25 cellular contexts compared by ENCODE assay signal in the genomic region with DNA sequence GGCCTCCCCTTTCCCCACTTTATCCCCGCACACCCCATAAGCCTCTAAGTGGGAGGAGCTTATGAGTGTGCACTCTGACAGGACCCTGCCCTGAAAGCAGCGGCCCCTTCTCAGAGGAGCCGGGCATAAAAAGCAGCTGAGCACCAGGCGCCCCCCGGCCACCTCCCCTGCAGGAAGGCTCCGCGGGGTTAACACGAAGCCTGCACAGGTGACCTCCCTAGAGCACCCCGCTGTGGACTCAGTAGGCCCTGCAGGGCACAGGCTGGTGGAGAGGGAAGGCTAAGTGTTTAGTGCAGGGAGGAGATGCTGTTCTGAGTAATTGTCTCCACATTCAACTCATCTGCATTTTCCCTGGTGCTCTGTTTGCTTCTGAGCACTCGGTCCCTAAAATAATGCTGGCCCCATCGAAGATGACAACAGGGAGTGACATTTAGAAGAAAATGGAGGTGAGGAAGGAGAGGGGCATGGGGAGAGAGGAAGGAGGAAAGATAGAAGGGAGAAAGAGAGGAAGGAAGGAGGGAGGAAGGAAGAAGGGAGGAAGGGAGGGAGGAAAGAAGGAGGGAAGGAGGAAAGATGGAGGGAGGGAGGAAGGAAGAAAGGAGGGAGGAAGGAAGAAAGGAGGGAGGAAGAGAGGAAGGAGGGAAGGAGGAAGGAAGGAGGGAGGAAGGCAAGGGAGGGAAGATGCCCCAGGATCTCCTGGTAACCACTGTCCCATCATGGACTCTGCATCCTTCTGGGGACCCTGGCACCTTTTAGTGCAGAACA. TPM values are rescaled to one million over a fixed set of nuclear protein-coding genes. Genes with fewer than 3 reads are reported as not detected.
DNase-seq lines count a peak whose midpoint lies in the region; ATAC-seq, FAIRE-seq and TF ChIP-seq lines count a peak whose summit lies in the region.
"Had no signal": no experiment of that assay in that cellular context is flagged by ENCODE, and none has a peak within 500 bp of the region (broad histone marks: within the 10 kb centered on the region; RNA-seq: fewer than 3 reads in every experiment).

No MANE protein-coding gene starts in this region.

- H2AFZ ChIP-seq in HepG2 (ENCODE audit: low read length) (no peak overlapping the region), neural progenitor cell (replicated peaks) (no peak overlapping the region)

- H3K4me2 ChIP-seq in HepG2 (ENCODE audit: low read depth, low read length), result no peak overlapping the region
- no peak overlapping the region for H3K4me2 ChIP-seq in neural progenitor cell

- FAIRE-seq in HepG2 (lab: Jason Lieb, UNC), result no peak
- FAIRE-seq: A204.1, GM12892, GM18507 had no signal

- peaks cover 15% of the 10 kb centered on the region for H3K4me1 Mint-ChIP-seq in WTC11
- peaks cover 13% of the 10 kb centered on the region for H3K4me1 Mint-ChIP-seq in neural progenitor cell
- H3K4me1 Mint-ChIP-seq: CD4-positive, alpha-beta memory T cell had no signal

- TF ChIP-seq EP300 in HepG2 (IDR thresholded peaks at IDR 0.05; ENCODE audit: low read depth in 2 of 2, low read length in 2 of 2) (no peak), HepG2 (CRISPR knock-in tag; IDR thresholded peaks at IDR 0.05; ENCODE audit: borderline replicate concordance) (no peak)

- H3K27me3 ChIP-seq in HepG2 (ENCODE audit: control insufficient read depth in 1 of 2, insufficient read depth in 2 of 2, low read length in 2 of 2) (peaks cover 2 to 74% of the 10 kb centered on the region in 2 experiments; a peak in 4 of 5 replicates), neural progenitor cell (no peaks in the 10 kb centered on the region)
- H3K27me3 ChIP-seq: MG63 had no signal

- no peak overlapping the region for H3K9ac ChIP-seq in HepG2 (ENCODE audit: insufficient read depth, low read depth, low read length)
- H3K9ac ChIP-seq in neural progenitor cell, result no peak overlapping the region

- no peak for TF ChIP-seq POLR2A in HepG2 (IDR thresholded peaks at IDR 0.05; ENCODE audit: insufficient read depth in 1 of 2, low read depth in 2 of 2, low read length in 2 of 2)

- ATAC-seq in Right ventricle myocardium superior (ENCODE audit: poor library complexity) (no peak), left cardiac atrium (no peak), WTC11 (peak; percentile 75), HepG2 (peak; percentile 48)

- H3K4me1 ChIP-seq in HepG2 (ENCODE audit: insufficient read depth, low read length) (peaks cover 22% of the 10 kb centered on the region), neural progenitor cell (no peaks in the 10 kb centered on the region)

- no peak for TF ChIP-seq RAD21 in HepG2 (CRISPR knock-in tag; IDR thresholded peaks at IDR 0.05)

- no peaks in the 10 kb centered on the region for H3F3A ChIP-seq in neural progenitor cell (ENCODE audit: low read depth)

- intact Hi-C loops in Right ventricle myocardium superior (cut with DNase I) (no loop called here), left cardiac atrium (cut with DNase I) (no loop called here), HepG2 (cut with micrococcal nuclease; ENCODE audit: unreplicated experiment) (no loop called here)

- no peaks in the 10 kb centered on the region for H3K36me3 ChIP-seq in HepG2 (replicated peaks in 1 of 2; ENCODE audit: control insufficient read depth in 1 of 2, insufficient read depth in 2 of 2, low read length in 2 of 2)
- H3K36me3 ChIP-seq in neural progenitor cell, result no peaks in the 10 kb centered on the region
- H3K36me3 ChIP-seq: MG63 had no signal

- CTCF ChIA-PET in WTC11 (lab: Charles Lee) (interaction anchor here (1.1 kb wide), 1 partner anchor 27 kb away, joined by 3 read pairs; no protein-coding TSS in a partner anchor), HepG2 (lab: Yijun Ruan, JAX; ENCODE audit: low intra/inter-chr PET ratio, low total read pairs) (no interaction called here)

- H3K4me3 ChIP-seq in HepG2 (replicated peaks in 1 of 3; ENCODE audit: insufficient read depth in 1 of 3, low read depth in 2 of 3, low read length in 3 of 3) (no peak overlapping the region), neural progenitor cell (no peak overlapping the region)
- H3K4me3 ChIP-seq: MG63 had no signal

- H4K20me1 ChIP-seq in HepG2 (ENCODE audit: insufficient read depth, low read length) (no peaks in the 10 kb centered on the region), neural progenitor cell (ENCODE audit: low read depth) (no peaks in the 10 kb centered on the region)

- H3K79me2 ChIP-seq in HepG2 (ENCODE audit: insufficient read depth, low read length) (no peaks in the 10 kb centered on the region), neural progenitor cell (ENCODE audit: low read depth) (no peaks in the 10 kb centered on the region)

- in situ Hi-C loops in HepG2 (cut with HindIII; ENCODE audit: extremely low pct_ligation_motif_present, low pct_unique_long_range_greater_than_20kb), result no loop called here

- no peak overlapping the region for H3K4me3 Mint-ChIP-seq in WTC11
- H3K4me3 Mint-ChIP-seq in neural progenitor cell, result no peak overlapping the region
- H3K4me3 Mint-ChIP-seq: CD4-positive, alpha-beta memory T cell; HFFc6 had no signal

- H3K27me3 Mint-ChIP-seq in WTC11 (ENCODE audit: low read depth), result no peaks in the 10 kb centered on the region; the same call in 1 of the 2 replicates
- peaks cover 4% of the 10 kb centered on the region for H3K27me3 Mint-ChIP-seq in neural progenitor cell (ENCODE audit: insufficient read depth, low read depth)

- H3K9me3 Mint-ChIP-seq in WTC11 (no peaks in the 10 kb centered on the region), neural progenitor cell (no peaks in the 10 kb centered on the region)
- H3K9me3 Mint-ChIP-seq: HFFc6 had no signal

- no peak overlapping the region for H3K27ac Mint-ChIP-seq in WTC11
- H3K27ac Mint-ChIP-seq in neural progenitor cell, result no peak overlapping the region
- H3K27ac Mint-ChIP-seq: HFFc6 had no signal

- H3K27ac ChIP-seq in HepG2 (ENCODE audit: extremely low read length, insufficient read depth, low read length) (no peak overlapping the region), neural progenitor cell (no peak overlapping the region)

- POLR2A ChIA-PET in WTC11 (lab: Charles Lee) (no interaction called here), HepG2 (lab: Yijun Ruan, JAX) (interaction anchor here (0.6 kb wide), 1 partner anchor 71 kb away, joined by 3 read pairs; no protein-coding TSS in a partner anchor)

- no TSS peak for BruUV-seq in HepG2 (replicated peaks; lab: Mats Ljungman, UMichigan)

- H3K9me3 ChIP-seq in HepG2 (ENCODE audit: low read length) (no peaks in the 10 kb centered on the region), neural progenitor cell (ENCODE audit: low read depth) (no peaks in the 10 kb centered on the region)
- H3K9me3 ChIP-seq: MG63 had no signal

- DNase-seq in Right ventricle myocardium superior (peak; percentile 34), left cardiac atrium (no peak), WTC11 (ENCODE audit: low spot score) (no peak), HepG2 (ENCODE audit: low spot score) (no peak), neural progenitor cell (ENCODE audit: low spot score) (no peak), SK-N-DZ (ENCODE audit: low spot score) (no peak)
- no peak for DNase-seq in activated CD4-positive, alpha-beta T cell treated with anti-CD3 and anti-CD28 coated beads for 48 hours
- no peak for DNase-seq in activated naive CD4-positive, alpha-beta T cell treated with anti-CD3 and anti-CD28 coated beads, Interleukin-2, amount 50 U/mL, for 16 hours
- DNase-seq: CD4-positive, alpha-beta memory T cell; DMS53; EL; HFFc6; MG63; NCI-H1092 treated with DMSO at 0.1 percent for 48 hours; NCI-H146; NCI-H2029 treated with DMSO at 0.1 percent for 48 hours; NCI-H510A; NCI-H748 treated with DMSO at 0.1 percent for 48 hours; SIG-M5 had no signal

- WGBS in HepG2 (ENCODE audit: low lambda C conversion rate), result 21% methylated on average over 11 of the region's 11 CpGs

- H3K36me3 Mint-ChIP-seq in WTC11, result no peaks in the 10 kb centered on the region
- H3K36me3 Mint-ChIP-seq in neural progenitor cell, result no peaks in the 10 kb centered on the region
- H3K36me3 Mint-ChIP-seq: CD4-positive, alpha-beta memory T cell had no signal

- no peak for TF ChIP-seq CTCF in WTC11 (IDR thresholded peaks at IDR 0.05)
- TF ChIP-seq CTCF in HepG2 (CRISPR knock-in tag; IDR thresholded peaks at IDR 0.05), result no peak
- no peak for TF ChIP-seq CTCF in neural progenitor cell (IDR thresholded peaks at IDR 0.05)

TF ChIP-seq in WTC11, 78 proteins besides CTCF, POLR2A, EP300 and RAD21:
- TF ChIP-seq IRF2 (CRISPR knock-in tag; IDR thresholded peaks at IDR 0.05; ENCODE audit: borderline replicate concordance, low read depth), result no peak
- TF ChIP-seq ZNF423 (CRISPR knock-in tag; IDR thresholded peaks at IDR 0.05), result 0 out of 2 replicates have a peak, but pooled peaks have one; percentile 33

TF ChIP-seq in HepG2, 621 proteins besides CTCF, POLR2A, EP300 and RAD21:
- TF ChIP-seq HNRNPK (IDR thresholded peaks at IDR 0.05; ENCODE audit: low read depth, low read length, poor library complexity, severe bottlenecking), result peak; percentile 20
- no peak for TF ChIP-seq ZC3H13 (CRISPR knock-in tag; IDR thresholded peaks at IDR 0.05)

RNA-seq across cellular contexts. Expression of a gene that starts 25.4 kb away (rescaled TPM):
- total RNA-seq in Right ventricle myocardium superior, result not detected
- total RNA-seq in left cardiac atrium, result not detected
- total RNA-seq in WTC11 (2021), result 0.09 TPM in 2 of 3 replicates, not detected in the other
- total RNA-seq in HepG2 (2016; rRNA removed; fragmentation: Illumina TruSeq; extraction: Trizol), result not detected in 2 replicates
- total RNA-seq in HepG2 (2016; cell fraction: cytosol; rRNA removed; fragmentation: Illumina TruSeq; extraction: Trizol; ENCODE audit: low read depth), result not detected in 2 replicates
- total RNA-seq in HepG2 (2016; cell fraction: insoluble cytoplasmic fraction; rRNA removed; fragmentation: Illumina TruSeq; extraction: Trizol), result not detected in 2 replicates
- not detected in 2 replicates for total RNA-seq in HepG2 (2016; cell fraction: membrane; rRNA removed; fragmentation: Illumina TruSeq; extraction: Trizol)
- total RNA-seq in HepG2 (2016; cell fraction: nucleus; rRNA removed; fragmentation: Illumina TruSeq; extraction: Trizol), result not detected in 2 replicates
- polyA plus RNA-seq in HepG2 (2011; rRNA removed), result not detected in 2 replicates
- not detected in 2 replicates for polyA plus RNA-seq in HepG2 (2011; cell fraction: cytosol; rRNA removed)
- polyA plus RNA-seq in HepG2 (2011; cell fraction: nucleus; rRNA removed), result not detected in 2 replicates
- polyA plus RNA-seq in HepG2 (2012), result not detected in 2 replicates
- not detected in 2 replicates for polyA plus RNA-seq in HepG2 (2016; cell fraction: cytosol; fragmentation: Illumina TruSeq; extraction: Trizol; ENCODE audit: low read depth)
- polyA plus RNA-seq in HepG2 (2016; cell fraction: insoluble cytoplasmic fraction; fragmentation: Illumina TruSeq; extraction: Trizol; ENCODE audit: low read depth), result not detected in 2 replicates
- polyA plus RNA-seq in HepG2 (2016; cell fraction: membrane; fragmentation: Illumina TruSeq; extraction: Trizol; ENCODE audit: low read depth), result not detected in 2 replicates
- not detected in 2 replicates for polyA plus RNA-seq in HepG2 (2016; cell fraction: nucleus; fragmentation: Illumina TruSeq; extraction: Trizol; ENCODE audit: insufficient read depth, low read depth)
- not detected in 2 replicates for polyA minus RNA-seq in HepG2 (2011; rRNA and poly(A)+ RNA removed; ENCODE audit: low replicate concordance)
- not detected in 2 replicates for polyA minus RNA-seq in HepG2 (2011; cell fraction: cytosol; rRNA and poly(A)+ RNA removed)
- not detected in 2 replicates for polyA minus RNA-seq in HepG2 (2011; cell fraction: nucleus; rRNA and poly(A)+ RNA removed)
- not detected in 2 replicates for total RNA-seq in neural progenitor cell (ENCODE audit: low replicate concordance)
- not detected in 2 replicates for polyA plus RNA-seq in SK-N-DZ (2014; cell fraction: cytosol; rRNA removed)
- not detected in 2 replicates for polyA plus RNA-seq in SK-N-DZ (2014; cell fraction: nucleus; rRNA removed)
- total RNA-seq: CD4-positive, alpha-beta memory T cell; HFFc6; HT-29; RPMI7951 had no signal
- polyA plus RNA-seq: BJ; CD4-positive, alpha-beta memory T cell had no signal

Comparison
In these comparisons a context has a peak if more than half of its experiments do, and no peak if none do; other contexts are left out.
1. ATAC-seq: peak in WTC11 (single experiment) and HepG2 (single experiment); none in Right ventricle myocardium superior (single experiment) and left cardiac atrium (0 of 2).